ENCODE assay signal across 1 cellular context in the genomic region with DNA sequence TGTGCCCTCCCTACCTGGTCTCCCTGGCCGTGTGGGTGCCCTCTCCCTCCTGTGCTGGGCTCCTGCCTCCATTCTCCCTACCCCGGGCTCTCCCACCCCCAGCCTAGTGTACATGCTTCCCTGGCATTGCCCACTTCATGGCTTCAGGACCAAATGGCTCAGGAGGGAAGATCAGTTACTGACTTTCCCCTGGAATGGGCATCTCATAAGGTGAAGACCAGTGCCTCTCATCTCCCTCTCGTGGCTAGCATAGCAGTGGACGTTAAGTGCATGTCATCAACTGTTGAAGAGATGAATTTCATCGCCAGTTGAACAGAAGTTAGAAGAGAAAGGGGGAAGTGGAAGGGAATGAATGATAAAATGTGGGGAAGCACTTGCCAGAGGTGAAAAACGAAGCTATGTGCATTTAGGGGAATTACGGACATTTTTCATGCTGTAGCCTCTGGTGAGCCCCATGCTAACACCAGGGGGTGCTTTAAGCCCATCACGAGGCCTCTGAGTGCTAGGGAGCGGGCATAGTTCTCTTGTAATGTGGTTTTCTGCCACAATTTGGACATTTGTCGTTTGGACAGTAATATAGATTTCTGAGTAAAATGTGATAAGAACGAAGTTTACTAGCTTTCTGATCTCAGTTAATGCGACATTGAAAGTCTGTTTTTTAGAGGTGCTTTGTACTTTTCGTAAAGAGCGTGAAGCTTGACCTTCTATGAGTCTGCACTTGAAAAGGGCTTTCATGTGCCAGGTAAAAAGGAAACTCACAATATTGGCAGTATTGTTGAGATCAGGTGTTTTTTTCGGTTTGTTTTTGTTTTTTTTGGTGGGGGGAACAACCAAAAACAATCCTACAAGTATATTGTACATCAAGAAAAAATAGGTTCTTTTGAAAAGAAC.
TF ChIP-seq lines count a peak whose summit lies in the region.

No MANE protein-coding gene starts in this region.

TF ChIP-seq in HepG2, 621 proteins besides CTCF, POLR2A, EP300 and RAD21 (continues in another document):
- TF ChIP-seq, protein P1, sequence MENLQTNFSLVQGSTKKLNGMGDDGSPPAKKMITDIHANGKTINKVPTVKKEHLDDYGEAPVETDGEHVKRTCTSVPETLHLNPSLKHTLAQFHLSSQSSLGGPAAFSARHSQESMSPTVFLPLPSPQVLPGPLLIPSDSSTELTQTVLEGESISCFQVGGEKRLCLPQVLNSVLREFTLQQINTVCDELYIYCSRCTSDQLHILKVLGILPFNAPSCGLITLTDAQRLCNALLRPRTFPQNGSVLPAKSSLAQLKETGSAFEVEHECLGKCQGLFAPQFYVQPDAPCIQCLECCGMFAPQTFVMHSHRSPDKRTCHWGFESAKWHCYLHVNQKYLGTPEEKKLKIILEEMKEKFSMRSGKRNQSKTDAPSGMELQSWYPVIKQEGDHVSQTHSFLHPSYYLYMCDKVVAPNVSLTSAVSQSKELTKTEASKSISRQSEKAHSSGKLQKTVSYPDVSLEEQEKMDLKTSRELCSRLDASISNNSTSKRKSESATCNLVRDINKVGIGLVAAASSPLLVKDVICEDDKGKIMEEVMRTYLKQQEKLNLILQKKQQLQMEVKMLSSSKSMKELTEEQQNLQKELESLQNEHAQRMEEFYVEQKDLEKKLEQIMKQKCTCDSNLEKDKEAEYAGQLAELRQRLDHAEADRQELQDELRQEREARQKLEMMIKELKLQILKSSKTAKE (CRISPR knock-in tag; IDR thresholded peaks at IDR 0.05; ENCODE audit: borderline replicate concordance), result no peak
- peak; percentile 54 for TF ChIP-seq YY1 (IDR thresholded peaks at IDR 0.05; ENCODE audit: insufficient read depth, insufficient replicate concordance, low read depth, low read length)
- TF ChIP-seq JDP2 (CRISPR knock-in tag; IDR thresholded peaks at IDR 0.05; ENCODE audit: borderline replicate concordance), result no peak
- no peak for TF ChIP-seq ZNF484 (CRISPR knock-in tag; IDR thresholded peaks at IDR 0.05; ENCODE audit: borderline replicate concordance, low read depth)
- no peak for TF ChIP-seq KLF16 (CRISPR knock-in tag; IDR thresholded peaks at IDR 0.05)
- TF ChIP-seq ZSCAN9 (CRISPR knock-in tag; IDR thresholded peaks at IDR 0.05; ENCODE audit: borderline replicate concordance), result no peak
- TF ChIP-seq, protein P2, sequence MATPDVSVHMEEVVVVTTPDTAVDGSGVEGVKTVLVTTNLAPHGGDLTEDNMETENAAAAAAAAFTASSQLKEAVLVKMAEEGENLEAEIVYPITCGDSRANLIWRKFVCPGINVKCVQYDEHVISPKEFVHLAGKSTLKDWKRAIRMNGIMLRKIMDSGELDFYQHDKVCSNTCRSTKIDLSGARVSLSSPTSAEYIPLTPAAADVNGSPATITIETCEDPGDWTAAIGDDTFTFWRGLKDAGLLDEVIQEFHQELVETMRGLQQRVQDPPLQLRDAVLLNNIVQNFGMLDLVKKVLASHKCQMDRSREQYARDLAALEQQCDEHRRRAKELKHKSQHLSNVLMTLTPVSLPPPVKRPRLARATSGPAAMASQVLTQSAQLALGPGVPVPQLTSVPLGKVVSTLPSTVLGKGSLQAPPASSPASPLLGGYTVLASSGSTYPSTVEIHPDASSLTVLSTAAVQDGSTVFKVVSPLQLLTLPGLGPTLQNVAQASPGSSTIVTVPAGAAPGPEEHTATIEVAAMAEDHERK (CRISPR knock-in tag; IDR thresholded peaks at IDR 0.05; ENCODE audit: low read depth), result no peak
- TF ChIP-seq, protein P3, sequence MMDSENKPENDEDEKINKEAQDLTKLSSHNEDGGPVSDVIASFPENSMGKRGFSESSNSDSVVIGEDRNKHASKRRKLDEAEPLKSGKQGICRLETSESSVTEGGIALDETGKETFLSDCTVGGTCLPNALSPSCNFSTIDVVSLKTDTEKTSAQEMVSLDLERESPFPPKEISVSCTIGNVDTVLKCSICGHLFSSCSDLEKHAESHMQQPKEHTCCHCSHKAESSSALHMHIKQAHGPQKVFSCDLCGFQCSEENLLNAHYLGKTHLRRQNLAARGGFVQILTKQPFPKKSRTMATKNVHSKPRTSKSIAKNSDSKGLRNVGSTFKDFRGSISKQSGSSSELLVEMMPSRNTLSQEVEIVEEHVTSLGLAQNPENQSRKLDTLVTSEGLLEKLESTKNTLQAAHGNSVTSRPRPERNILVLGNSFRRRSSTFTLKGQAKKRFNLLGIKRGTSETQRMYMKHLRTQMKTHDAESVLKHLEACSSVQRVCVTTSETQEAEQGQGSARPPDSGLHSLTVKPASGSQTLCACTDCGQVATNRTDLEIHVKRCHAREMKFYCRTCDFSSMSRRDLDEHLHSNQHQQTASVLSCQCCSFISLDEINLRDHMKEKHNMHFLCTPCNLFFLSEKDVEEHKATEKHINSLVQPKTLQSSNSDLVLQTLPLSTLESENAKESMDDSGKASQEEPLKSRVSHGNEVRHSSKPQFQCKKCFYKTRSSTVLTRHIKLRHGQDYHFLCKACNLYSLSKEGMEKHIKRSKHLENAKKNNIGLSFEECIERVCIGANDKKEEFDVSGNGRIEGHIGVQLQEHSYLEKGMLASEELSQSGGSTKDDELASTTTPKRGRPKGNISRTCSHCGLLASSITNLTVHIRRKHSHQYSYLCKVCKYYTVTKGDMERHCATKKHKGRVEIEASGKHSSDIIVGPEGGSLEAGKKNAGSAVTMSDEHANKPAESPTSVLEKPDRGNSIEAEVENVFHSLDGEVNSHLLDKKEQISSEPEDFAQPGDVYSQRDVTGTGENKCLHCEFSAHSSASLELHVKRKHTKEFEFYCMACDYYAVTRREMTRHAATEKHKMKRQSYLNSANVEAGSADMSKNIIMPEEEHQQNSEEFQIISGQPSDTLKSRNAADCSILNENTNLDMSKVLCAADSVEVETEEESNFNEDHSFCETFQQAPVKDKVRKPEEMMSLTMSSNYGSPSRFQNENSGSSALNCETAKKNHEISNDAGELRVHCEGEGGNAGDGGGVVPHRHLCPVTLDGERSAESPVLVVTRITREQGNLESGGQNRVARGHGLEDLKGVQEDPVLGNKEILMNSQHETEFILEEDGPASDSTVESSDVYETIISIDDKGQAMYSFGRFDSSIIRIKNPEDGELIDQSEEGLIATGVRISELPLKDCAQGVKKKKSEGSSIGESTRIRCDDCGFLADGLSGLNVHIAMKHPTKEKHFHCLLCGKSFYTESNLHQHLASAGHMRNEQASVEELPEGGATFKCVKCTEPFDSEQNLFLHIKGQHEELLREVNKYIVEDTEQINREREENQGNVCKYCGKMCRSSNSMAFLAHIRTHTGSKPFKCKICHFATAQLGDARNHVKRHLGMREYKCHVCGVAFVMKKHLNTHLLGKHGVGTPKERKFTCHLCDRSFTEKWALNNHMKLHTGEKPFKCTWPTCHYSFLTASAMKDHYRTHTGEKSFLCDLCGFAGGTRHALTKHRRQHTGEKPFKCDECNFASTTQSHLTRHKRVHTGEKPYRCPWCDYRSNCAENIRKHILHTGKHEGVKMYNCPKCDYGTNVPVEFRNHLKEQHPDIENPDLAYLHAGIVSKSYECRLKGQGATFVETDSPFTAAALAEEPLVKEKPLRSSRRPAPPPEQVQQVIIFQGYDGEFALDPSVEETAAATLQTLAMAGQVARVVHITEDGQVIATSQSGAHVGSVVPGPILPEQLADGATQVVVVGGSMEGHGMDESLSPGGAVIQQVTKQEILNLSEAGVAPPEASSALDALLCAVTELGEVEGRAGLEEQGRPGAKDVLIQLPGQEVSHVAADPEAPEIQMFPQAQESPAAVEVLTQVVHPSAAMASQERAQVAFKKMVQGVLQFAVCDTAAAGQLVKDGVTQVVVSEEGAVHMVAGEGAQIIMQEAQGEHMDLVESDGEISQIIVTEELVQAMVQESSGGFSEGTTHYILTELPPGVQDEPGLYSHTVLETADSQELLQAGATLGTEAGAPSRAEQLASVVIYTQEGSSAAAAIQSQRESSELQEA (CRISPR knock-in tag; IDR thresholded peaks at IDR 0.05; ENCODE audit: not compliant biosample characterization), result no peak
- TF ChIP-seq, protein P4, sequence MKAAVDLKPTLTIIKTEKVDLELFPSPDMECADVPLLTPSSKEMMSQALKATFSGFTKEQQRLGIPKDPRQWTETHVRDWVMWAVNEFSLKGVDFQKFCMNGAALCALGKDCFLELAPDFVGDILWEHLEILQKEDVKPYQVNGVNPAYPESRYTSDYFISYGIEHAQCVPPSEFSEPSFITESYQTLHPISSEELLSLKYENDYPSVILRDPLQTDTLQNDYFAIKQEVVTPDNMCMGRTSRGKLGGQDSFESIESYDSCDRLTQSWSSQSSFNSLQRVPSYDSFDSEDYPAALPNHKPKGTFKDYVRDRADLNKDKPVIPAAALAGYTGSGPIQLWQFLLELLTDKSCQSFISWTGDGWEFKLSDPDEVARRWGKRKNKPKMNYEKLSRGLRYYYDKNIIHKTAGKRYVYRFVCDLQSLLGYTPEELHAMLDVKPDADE (CRISPR knock-in tag; IDR thresholded peaks at IDR 0.05), result no peak
- TF ChIP-seq SMAD3 (CRISPR knock-in tag; IDR thresholded peaks at IDR 0.05), result peak; percentile 67; the same call in 1 of the 2 replicates
- peak; percentile 56 for TF ChIP-seq TEAD3 (CRISPR knock-in tag; optimal IDR thresholded peaks at IDR 0.05; ENCODE audit: borderline replicate concordance)
- TF ChIP-seq, protein P5, sequence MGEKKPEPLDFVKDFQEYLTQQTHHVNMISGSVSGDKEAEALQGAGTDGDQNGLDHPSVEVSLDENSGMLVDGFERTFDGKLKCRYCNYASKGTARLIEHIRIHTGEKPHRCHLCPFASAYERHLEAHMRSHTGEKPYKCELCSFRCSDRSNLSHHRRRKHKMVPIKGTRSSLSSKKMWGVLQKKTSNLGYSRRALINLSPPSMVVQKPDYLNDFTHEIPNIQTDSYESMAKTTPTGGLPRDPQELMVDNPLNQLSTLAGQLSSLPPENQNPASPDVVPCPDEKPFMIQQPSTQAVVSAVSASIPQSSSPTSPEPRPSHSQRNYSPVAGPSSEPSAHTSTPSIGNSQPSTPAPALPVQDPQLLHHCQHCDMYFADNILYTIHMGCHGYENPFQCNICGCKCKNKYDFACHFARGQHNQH (CRISPR knock-in tag; IDR thresholded peaks at IDR 0.05), result no peak
- TF ChIP-seq, protein P6, sequence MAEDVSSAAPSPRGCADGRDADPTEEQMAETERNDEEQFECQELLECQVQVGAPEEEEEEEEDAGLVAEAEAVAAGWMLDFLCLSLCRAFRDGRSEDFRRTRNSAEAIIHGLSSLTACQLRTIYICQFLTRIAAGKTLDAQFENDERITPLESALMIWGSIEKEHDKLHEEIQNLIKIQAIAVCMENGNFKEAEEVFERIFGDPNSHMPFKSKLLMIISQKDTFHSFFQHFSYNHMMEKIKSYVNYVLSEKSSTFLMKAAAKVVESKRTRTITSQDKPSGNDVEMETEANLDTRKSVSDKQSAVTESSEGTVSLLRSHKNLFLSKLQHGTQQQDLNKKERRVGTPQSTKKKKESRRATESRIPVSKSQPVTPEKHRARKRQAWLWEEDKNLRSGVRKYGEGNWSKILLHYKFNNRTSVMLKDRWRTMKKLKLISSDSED (CRISPR knock-in tag; IDR thresholded peaks at IDR 0.05), result no peak
- peak; percentile 41; the same call in 1 of the 2 replicates for TF ChIP-seq ZNF792 (CRISPR knock-in tag; IDR thresholded peaks at IDR 0.05)
- TF ChIP-seq MIER3 (CRISPR knock-in tag; IDR thresholded peaks at IDR 0.05; ENCODE audit: borderline replicate concordance), result peak; percentile 17; the same call in 1 of the 2 replicates
- TF ChIP-seq ZNF326 (CRISPR knock-in tag; IDR thresholded peaks at IDR 0.05; ENCODE audit: borderline replicate concordance), result no peak
- TF ChIP-seq, protein P7, sequence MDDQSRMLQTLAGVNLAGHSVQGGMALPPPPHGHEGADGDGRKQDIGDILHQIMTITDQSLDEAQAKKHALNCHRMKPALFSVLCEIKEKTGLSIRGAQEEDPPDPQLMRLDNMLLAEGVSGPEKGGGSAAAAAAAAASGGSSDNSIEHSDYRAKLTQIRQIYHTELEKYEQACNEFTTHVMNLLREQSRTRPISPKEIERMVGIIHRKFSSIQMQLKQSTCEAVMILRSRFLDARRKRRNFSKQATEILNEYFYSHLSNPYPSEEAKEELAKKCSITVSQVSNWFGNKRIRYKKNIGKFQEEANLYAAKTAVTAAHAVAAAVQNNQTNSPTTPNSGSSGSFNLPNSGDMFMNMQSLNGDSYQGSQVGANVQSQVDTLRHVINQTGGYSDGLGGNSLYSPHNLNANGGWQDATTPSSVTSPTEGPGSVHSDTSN (CRISPR knock-in tag; IDR thresholded peaks at IDR 0.05; ENCODE audit: borderline replicate concordance), result no peak
- no peak for TF ChIP-seq HMG20B (CRISPR knock-in tag; conservative IDR thresholded peaks at IDR 0.05)
- no peak for TF ChIP-seq JARID2 (CRISPR knock-in tag; IDR thresholded peaks at IDR 0.05; ENCODE audit: insufficient replicate concordance)
- TF ChIP-seq ZNF460 (CRISPR knock-in tag; IDR thresholded peaks at IDR 0.05; ENCODE audit: borderline replicate concordance), result no peak
- no peak; the same call in 1 of the 2 replicates for TF ChIP-seq FOXC1 (CRISPR knock-in tag; IDR thresholded peaks at IDR 0.05; ENCODE audit: borderline replicate concordance)
- peak; percentile 29; the same call in 1 of the 2 replicates for TF ChIP-seq MEF2D (CRISPR knock-in tag; IDR thresholded peaks at IDR 0.05)
- TF ChIP-seq ZSCAN22 (CRISPR knock-in tag; IDR thresholded peaks at IDR 0.05), result no peak
- no peak for TF ChIP-seq CHD2 (IDR thresholded peaks at IDR 0.05; ENCODE audit: low read depth, low read length)
- no peak for TF ChIP-seq ZFP90 (CRISPR knock-in tag; IDR thresholded peaks at IDR 0.05; ENCODE audit: borderline replicate concordance)
- 0 out of 2 replicates have a peak, but pooled peaks have one; percentile 36 for TF ChIP-seq ZNF614 (CRISPR knock-in tag; IDR thresholded peaks at IDR 0.05; ENCODE audit: borderline replicate concordance)
- no peak for TF ChIP-seq ZNF33A (CRISPR knock-in tag; IDR thresholded peaks at IDR 0.05; ENCODE audit: borderline replicate concordance)
- TF ChIP-seq, protein P8, sequence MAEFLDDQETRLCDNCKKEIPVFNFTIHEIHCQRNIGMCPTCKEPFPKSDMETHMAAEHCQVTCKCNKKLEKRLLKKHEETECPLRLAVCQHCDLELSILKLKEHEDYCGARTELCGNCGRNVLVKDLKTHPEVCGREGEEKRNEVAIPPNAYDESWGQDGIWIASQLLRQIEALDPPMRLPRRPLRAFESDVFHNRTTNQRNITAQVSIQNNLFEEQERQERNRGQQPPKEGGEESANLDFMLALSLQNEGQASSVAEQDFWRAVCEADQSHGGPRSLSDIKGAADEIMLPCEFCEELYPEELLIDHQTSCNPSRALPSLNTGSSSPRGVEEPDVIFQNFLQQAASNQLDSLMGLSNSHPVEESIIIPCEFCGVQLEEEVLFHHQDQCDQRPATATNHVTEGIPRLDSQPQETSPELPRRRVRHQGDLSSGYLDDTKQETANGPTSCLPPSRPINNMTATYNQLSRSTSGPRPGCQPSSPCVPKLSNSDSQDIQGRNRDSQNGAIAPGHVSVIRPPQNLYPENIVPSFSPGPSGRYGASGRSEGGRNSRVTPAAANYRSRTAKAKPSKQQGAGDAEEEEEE (CRISPR knock-in tag; IDR thresholded peaks at IDR 0.05; ENCODE audit: borderline replicate concordance), result no peak
